21 cellular contexts compared by ENCODE assay signal in the genomic region with DNA sequence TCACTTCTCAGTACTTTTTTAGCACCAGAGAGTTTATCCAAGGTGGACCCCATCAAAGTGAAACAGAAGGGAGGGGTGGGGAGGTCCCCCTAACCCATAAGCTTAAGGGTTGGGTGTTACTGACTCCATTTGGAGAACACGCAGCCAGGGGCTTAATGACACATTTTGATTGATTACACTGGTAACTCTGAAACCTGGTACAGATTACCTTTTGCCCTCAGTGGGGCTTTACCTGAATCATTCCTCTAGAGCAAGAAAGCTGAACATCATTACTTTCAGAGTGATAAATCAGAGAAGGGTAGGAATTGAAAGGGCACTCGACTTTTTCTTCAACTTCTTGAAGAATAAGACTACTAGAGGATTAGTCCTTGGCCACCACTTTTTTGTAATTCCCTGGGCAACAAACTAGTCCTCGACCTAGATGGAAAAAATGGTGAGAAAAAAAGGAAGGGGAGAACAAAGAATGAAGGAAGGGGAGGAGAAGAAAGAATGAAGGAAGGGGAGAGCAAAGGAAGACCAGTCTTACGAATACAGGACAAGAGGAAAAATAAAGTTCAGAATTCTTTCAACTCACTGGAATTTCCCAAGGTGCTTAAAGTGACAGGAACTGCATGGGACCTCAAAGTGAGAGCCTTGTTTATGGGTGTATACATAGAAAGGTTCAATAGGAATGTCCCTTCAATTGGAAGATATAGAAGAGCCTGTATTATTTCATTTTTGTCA.
DNase-seq lines count a peak whose midpoint lies in the region; TF ChIP-seq lines count a peak whose summit lies in the region.
"Had no signal": no experiment of that assay in that cellular context is flagged by ENCODE, and none has a peak within 500 bp of the region (broad histone marks: within the 10 kb centered on the region; RNA-seq: fewer than 3 reads in every experiment).

No MANE protein-coding gene starts in this region.

- DNase-seq in T-helper 2 cell treated with Interferon-gamma antibody and Interleukin-4, amounts not matched to agents 5 μg/mL and 100 μg/mL, for 36 hours (ENCODE audit: low spot score) = no peak
- DNase-seq in T-helper 2 cell (no peak), PC-9 (no peak), MG63 (no peak)
- peak; percentile 79 for DNase-seq in stimulated activated CD4-positive, alpha-beta T cell treated with anti-CD3 and anti-CD28 coated beads, Interleukin-1b, Interleukin-23, amount 100 ng/mL, for 48 hours
- no peak for DNase-seq in stimulated activated CD4-positive, alpha-beta T cell treated with anti-CD3 and anti-CD28 coated beads, Interleukin-2, amount 100 ng/mL, for 24 hours
- no peak for DNase-seq in stimulated activated naive CD4-positive, alpha-beta T cell treated with Interleukin-2 at 50 U/mL for 16 hours (lab: John Stamatoyannopoulos, UW)
- DNase-seq: activated CD4-positive, CD25-positive, alpha-beta regulatory T cell; BE2C; KG1; midbrain; MV-4-11; NCI-H187; NCI-H748 treated with DMSO at 0.1 percent for 48 hours; OCI-M1; posterior cingulate gyrus; SIG-M5; substantia nigra had no signal

- H3K79me2 ChIP-seq in PC-9 (ENCODE audit: low read depth) = no peaks in the 10 kb centered on the region

- peaks cover 77% of the 10 kb centered on the region for H3K4me1 Mint-ChIP-seq in T-helper 2 cell treated with Interferon-gamma antibody and Interleukin-4, amounts not matched to agents 5 μg/mL and 100 μg/mL, for 36 hours (ENCODE audit: low read depth)
- peaks cover 81% of the 10 kb centered on the region for H3K4me1 Mint-ChIP-seq in dendritic cell treated with granulocyte-macrophage colony-stimulating factor and Interleukin-4, amounts not matched to agents 40 ng/mL and 50 ng/mL, for 4 days (ENCODE audit: low read depth)

- H2AFZ ChIP-seq in PC-9 = no peak overlapping the region

- H3K27ac ChIP-seq in PC-9 = no peak overlapping the region
- H3K27ac ChIP-seq: 22Rv1, coronary artery had no signal

- H3K4me3 ChIP-seq in PC-9 (no peak overlapping the region), MG63 (no peak overlapping the region)
- H3K4me3 ChIP-seq: coronary artery had no signal

- H3K4me3 Mint-ChIP-seq in T-helper 2 cell treated with Interferon-gamma antibody and Interleukin-4, amounts not matched to agents 5 μg/mL and 100 μg/mL, for 36 hours = no peak overlapping the region
- no peak overlapping the region for H3K4me3 Mint-ChIP-seq in dendritic cell treated with granulocyte-macrophage colony-stimulating factor and Interleukin-4, amounts not matched to agents 40 ng/mL and 50 ng/mL, for 4 days

- peaks cover 40% of the 10 kb centered on the region for H3K4me1 ChIP-seq in PC-9 (replicated peaks; ENCODE audit: insufficient read depth)

- intact Hi-C loops in dendritic cell treated with granulocyte-macrophage colony-stimulating factor and Interleukin-4, amounts not matched to agents 40 ng/mL and 50 ng/mL, for 4 days (cut with micrococcal nuclease) = no loop called here
- intact Hi-C loops in PC-9 (cut with micrococcal nuclease; ENCODE audit: unreplicated experiment) = no loop called here

- H3K27ac Mint-ChIP-seq in T-helper 2 cell treated with Interferon-gamma antibody and Interleukin-4, amounts not matched to agents 5 μg/mL and 100 μg/mL, for 36 hours = peak overlapping the region; percentile 18
- peak overlapping the region; percentile 74 for H3K27ac Mint-ChIP-seq in dendritic cell treated with granulocyte-macrophage colony-stimulating factor and Interleukin-4, amounts not matched to agents 40 ng/mL and 50 ng/mL, for 4 days

- no peaks in the 10 kb centered on the region for H3K27me3 ChIP-seq in PC-9 (ENCODE audit: insufficient read depth, low read depth)
- H3K27me3 ChIP-seq in MG63 = no peaks in the 10 kb centered on the region
- H3K27me3 ChIP-seq: BE2C had no signal

- no peaks in the 10 kb centered on the region for H3K36me3 ChIP-seq in PC-9 (ENCODE audit: low read depth)
- H3K36me3 ChIP-seq in MG63 = no peaks in the 10 kb centered on the region
- H3K36me3 ChIP-seq: BE2C had no signal

- H3K9me3 Mint-ChIP-seq in T-helper 2 cell treated with Interferon-gamma antibody and Interleukin-4, amounts not matched to agents 5 μg/mL and 100 μg/mL, for 36 hours = peaks cover 14% of the 10 kb centered on the region
- H3K9me3 Mint-ChIP-seq in dendritic cell treated with granulocyte-macrophage colony-stimulating factor and Interleukin-4, amounts not matched to agents 40 ng/mL and 50 ng/mL, for 4 days = no peaks in the 10 kb centered on the region

- no peak overlapping the region for H3K4me2 ChIP-seq in PC-9

- H3K27me3 Mint-ChIP-seq in T-helper 2 cell treated with Interferon-gamma antibody and Interleukin-4, amounts not matched to agents 5 μg/mL and 100 μg/mL, for 36 hours (ENCODE audit: low read depth) = no peaks in the 10 kb centered on the region
- H3K27me3 Mint-ChIP-seq in dendritic cell treated with granulocyte-macrophage colony-stimulating factor and Interleukin-4, amounts not matched to agents 40 ng/mL and 50 ng/mL, for 4 days = peaks cover 2% of the 10 kb centered on the region

- peaks cover 35% of the 10 kb centered on the region for H3F3A ChIP-seq in PC-9 (ENCODE audit: insufficient read depth, low read depth)

- CTCF ChIA-PET in PC-9 (lab: Charles Lee) = no interaction called here

- H3K9me3 ChIP-seq in PC-9 (ENCODE audit: insufficient read depth, low read depth) = no peaks in the 10 kb centered on the region
- H3K9me3 ChIP-seq in MG63 = no peaks in the 10 kb centered on the region
- H3K9me3 ChIP-seq: BE2C had no signal

- no peak for TF ChIP-seq CTCF in PC-9 (conservative IDR thresholded peaks at IDR 0.05)

- no peaks in the 10 kb centered on the region for H4K20me1 ChIP-seq in PC-9 (ENCODE audit: insufficient read depth)

- POLR2A ChIA-PET in PC-9 (lab: Charles Lee; ENCODE audit: unreplicated experiment) = no interaction called here

- H3K36me3 Mint-ChIP-seq in T-helper 2 cell treated with Interferon-gamma antibody and Interleukin-4, amounts not matched to agents 5 μg/mL and 100 μg/mL, for 36 hours (ENCODE audit: low read depth) = peaks cover 23% of the 10 kb centered on the region
- no peaks in the 10 kb centered on the region for H3K36me3 Mint-ChIP-seq in dendritic cell treated with granulocyte-macrophage colony-stimulating factor and Interleukin-4, amounts not matched to agents 40 ng/mL and 50 ng/mL, for 4 days (ENCODE audit: low read depth)

- no TSS peak for BruUV-seq in PC-9 (replicated peaks; lab: Mats Ljungman, UMichigan)

- H3K9me2 ChIP-seq in PC-9 (ENCODE audit: insufficient read depth) = no peaks in the 10 kb centered on the region
